Comparison of ENCODE assay signal across 8 cellular contexts in genomic region chr11:8262552-8263108, GRCh38. TPM values are rescaled to one million over a fixed set of nuclear protein-coding genes. Genes with fewer than 3 reads are reported as not detected.
DNase-seq lines count a peak whose midpoint lies in the region; ATAC-seq, FAIRE-seq and TF ChIP-seq lines count a peak whose summit lies in the region.

No MANE protein-coding gene starts in this region.

- H3K79me2 ChIP-seq in endothelial cell of umbilical vein (ENCODE audit: control insufficient read depth, insufficient read depth, low read length): no peaks in the 10 kb centered on the region

- ATAC-seq in HG02798 (IDR thresholded peaks at IDR 0.05; ENCODE audit: poor library complexity, unreplicated experiment) (peak; percentile 35), T-cell (replicated peaks in 1 of 4) (peak; percentile 47 to 63 (median 57))

- dilution Hi-C loops in endothelial cell of umbilical vein (cut with MboI; ENCODE audit: extremely low pct_ligation_motif_present, low sequenced_read_pairs): no loop called here

- no peaks in the 10 kb centered on the region for H3K9me1 ChIP-seq in endothelial cell of umbilical vein (replicated peaks; ENCODE audit: control insufficient read depth, extremely low read depth, insufficient read depth, low read length)

- H3K36me3 ChIP-seq in endothelial cell of umbilical vein (ENCODE audit: control insufficient read depth in 2 of 2, extremely low read depth in 1 of 2, insufficient read depth in 2 of 2, low read length in 2 of 2) (no peaks in the 10 kb centered on the region), transverse colon (no peaks in the 10 kb centered on the region)

- H2AFZ ChIP-seq in endothelial cell of umbilical vein (ENCODE audit: low read depth, low read length): peak overlapping the region; percentile 54

- no peak for TF ChIP-seq EP300 in transverse colon (IDR thresholded peaks at IDR 0.05; ENCODE audit: low read depth)

- CTCF ChIA-PET in Calu3 (lab: Charles Lee): interaction anchor here (1.0 to 1.9 kb wide), 4 partner anchors 15 to 304 kb away, joined by 3 to 9 read pairs (median 5); no protein-coding TSS in a partner anchor
- CTCF ChIA-PET in T-cell (lab: Charles Lee): interaction anchor here in 1 of 2 donors (1.6 kb wide), 1 partner anchor 16 kb away, joined by 4 read pairs; no protein-coding TSS in a partner anchor
- CTCF ChIA-PET in endothelial cell of umbilical vein (lab: Charles Lee): interaction anchor here (0.6 to 3.9 kb wide), 19 partner anchors 8 to 304 kb away, joined by 3 to 49 read pairs (median 7); no protein-coding TSS in a partner anchor

- in situ Hi-C loops in transverse colon (cut with MboI; ENCODE audit: low pct_ligation_motif_present in 1 of 4, low pct_unique_long_range_greater_than_20kb in 1 of 4, low sequenced_read_pairs in 3 of 4): no loop called here

- no peak overlapping the region for H3K9ac ChIP-seq in endothelial cell of umbilical vein (replicated peaks; ENCODE audit: extremely low read depth, insufficient read depth, low read length)

- H3K9me3 ChIP-seq in endothelial cell of umbilical vein (replicated peaks; ENCODE audit: control insufficient read depth, insufficient read depth, low read length) (no peaks in the 10 kb centered on the region), transverse colon (no peaks in the 10 kb centered on the region)

- H3K27ac ChIP-seq in endothelial cell of umbilical vein (ENCODE audit: insufficient read depth, low read depth, low read length): no peak overlapping the region
- H3K27ac ChIP-seq in transverse colon: no peak overlapping the region

- H3K4me1 ChIP-seq in endothelial cell of umbilical vein (ENCODE audit: control insufficient read depth, extremely low read depth, insufficient read depth, low read length): peaks cover 4% of the 10 kb centered on the region
- peaks cover 6 to 19% (median 17%) of the 10 kb centered on the region in 4 donors for H3K4me1 ChIP-seq in transverse colon

- H3K4me3 ChIP-seq in endothelial cell of umbilical vein (replicated peaks in 1 of 3; ENCODE audit: insufficient read depth in 1 of 3, low read depth in 1 of 3, low read length in 3 of 3) (peak overlapping the region in 1 of 3 experiments; percentile 11), transverse colon (peak overlapping the region; percentile 22 to 46 (median 34))

- WGBS in transverse colon (ENCODE audit: low coverage in 1 of 2), 2 donors: 9% methylated on average over 30 of the region's 66 CpGs; no CpG with 5 or more reads in 1 of the 2 donors

- TF ChIP-seq CTCF in Calu3 (IDR thresholded peaks at IDR 0.05; ENCODE audit: unreplicated experiment): no peak
- no peak for TF ChIP-seq CTCF in endothelial cell of umbilical vein (IDR thresholded peaks at IDR 0.05; ENCODE audit: extremely low read depth in 1 of 2, insufficient read depth in 1 of 2, low read depth in 1 of 2, low read length in 2 of 2)
- TF ChIP-seq CTCF in transverse colon (IDR thresholded peaks at IDR 0.05): no peak

- no peaks in the 10 kb centered on the region for H3K9me3 Mint-ChIP-seq in Calu3 (ENCODE audit: low read depth, unreplicated experiment)
- H3K9me3 Mint-ChIP-seq in T-cell: no peaks in the 10 kb centered on the region
- peaks cover 0 to 2% (median 0%) of the 10 kb centered on the region in 6 donors for H3K9me3 Mint-ChIP-seq in immature natural killer cell

- H3K27me3 ChIP-seq in endothelial cell of umbilical vein (ENCODE audit: control insufficient read depth in 2 of 2, insufficient read depth in 2 of 2, low read length in 2 of 2) (peaks cover 41 to 49% of the 10 kb centered on the region in 2 experiments), transverse colon (peaks cover 69% of the 10 kb centered on the region)

- H4K20me1 ChIP-seq in endothelial cell of umbilical vein (replicated peaks; ENCODE audit: control insufficient read depth, extremely low read depth, insufficient read depth, low read length): no peaks in the 10 kb centered on the region

- H3K36me3 Mint-ChIP-seq in Calu3 (ENCODE audit: insufficient read depth, unreplicated experiment) (no peaks in the 10 kb centered on the region), T-cell (no peaks in the 10 kb centered on the region), immature natural killer cell (no peaks in the 10 kb centered on the region)

- H3K4me1 Mint-ChIP-seq in Calu3 (ENCODE audit: low read depth, unreplicated experiment) (peaks cover 11% of the 10 kb centered on the region), T-cell (peaks cover 12 to 13% (median 12%) of the 10 kb centered on the region in 3 donors), immature natural killer cell (peaks cover 10 to 17% of the 10 kb centered on the region in 2 donors)

- FAIRE-seq in endothelial cell of umbilical vein (lab: Jason Lieb, UNC): no peak

- no peak overlapping the region for H3K27ac Mint-ChIP-seq in Calu3 (ENCODE audit: unreplicated experiment)
- H3K27ac Mint-ChIP-seq in T-cell: no peak overlapping the region
- no peak overlapping the region for H3K27ac Mint-ChIP-seq in immature natural killer cell

- POLR2A ChIA-PET in T-cell (lab: Charles Lee) (no interaction called here), endothelial cell of umbilical vein (lab: Charles Lee) (no interaction called here)

- H3K4me3 Mint-ChIP-seq in Calu3 (ENCODE audit: low read depth, unreplicated experiment) (peak overlapping the region; percentile 70), T-cell (peak overlapping the region; percentile 37 to 79 (median 52)), immature natural killer cell (peak overlapping the region in 1 of 5 donors; percentile 27)

- peaks cover 98% of the 10 kb centered on the region for H3K27me3 Mint-ChIP-seq in Calu3 (ENCODE audit: unreplicated experiment)
- peaks cover 53 to 78% of the 10 kb centered on the region in 2 donors for H3K27me3 Mint-ChIP-seq in T-cell
- peaks cover 7 to 32% (median 15%) of the 10 kb centered on the region in 3 donors for H3K27me3 Mint-ChIP-seq in immature natural killer cell (ENCODE audit: low read depth in 3 of 3)

- peak overlapping the region; percentile 46 for H3K4me2 ChIP-seq in endothelial cell of umbilical vein (ENCODE audit: insufficient read depth, low read length)

- DNase-seq in Calu3 (peak; percentile 24), T-cell (peak in 6 of 34 experiments; percentile 5 to 27 (median 14)), endothelial cell of umbilical vein (ENCODE audit: low read depth, low spot score) (peak; percentile 31), midbrain (lab: John Stamatoyannopoulos, UW) (peak; percentile 4), transverse colon (peak; percentile 17), immature natural killer cell (no peak), NK-92 (lab: John Stamatoyannopoulos, UW; ENCODE audit: unreplicated experiment) (no peak)

- TF ChIP-seq POLR2A in endothelial cell of umbilical vein (IDR thresholded peaks at IDR 0.05; ENCODE audit: low read depth, low read length) (no peak), transverse colon (IDR thresholded peaks at IDR 0.05) (no peak)

- BruUV-seq in Calu3 (replicated peaks; lab: Mats Ljungman, UMichigan) (no TSS peak), endothelial cell of umbilical vein (replicated peaks; lab: Mats Ljungman, UMichigan) (no TSS peak)

- intact Hi-C loops in Calu3 (cut with micrococcal nuclease; ENCODE audit: unreplicated experiment) (loop anchor here (5.0 kb wide), 1 partner anchor 35 kb away; no protein-coding TSS in a partner anchor), endothelial cell of umbilical vein (cut with micrococcal nuclease) (loop anchor here (1.0 to 5.0 kb wide), 5 partner anchors 15 to 256 kb away; no protein-coding TSS in a partner anchor), transverse colon (cut with DNase I; ENCODE audit: low total_unique reads) (no loop called here)

TF ChIP-seq in endothelial cell of umbilical vein, 7 proteins besides CTCF, POLR2A, EP300 and RAD21:
- TF ChIP-seq, protein P1, sequence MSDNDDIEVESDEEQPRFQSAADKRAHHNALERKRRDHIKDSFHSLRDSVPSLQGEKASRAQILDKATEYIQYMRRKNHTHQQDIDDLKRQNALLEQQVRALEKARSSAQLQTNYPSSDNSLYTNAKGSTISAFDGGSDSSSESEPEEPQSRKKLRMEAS (IDR thresholded peaks at IDR 0.05; ENCODE audit: insufficient read depth, insufficient read length): no peak
- TF ChIP-seq MYC (IDR thresholded peaks at IDR 0.05; ENCODE audit: low read depth, low read length) (no peak), EZH2 (IDR thresholded peaks at IDR 0.05; ENCODE audit: borderline replicate concordance, low read depth, low read length, severe bottlenecking) (peak; percentile 94)

RNA-seq across cellular contexts. Expression of gene LMO1, which starts 1.0 kb away (rescaled TPM):
- total RNA-seq in Calu3 (2022) (not detected in 2 replicates), T-cell (not detected), endothelial cell of umbilical vein (not detected in 2 replicates), transverse colon (not detected)
- polyA plus RNA-seq in endothelial cell of umbilical vein (not detected in 2 replicates), immature natural killer cell (not detected)
- polyA plus RNA-seq in endothelial cell of umbilical vein (2011; cell fraction: cytosol; rRNA removed): not detected in 2 replicates
- polyA plus RNA-seq in endothelial cell of umbilical vein (2011; cell fraction: nucleus; rRNA removed): not detected in 2 replicates
- not detected in 2 replicates for polyA plus RNA-seq in endothelial cell of umbilical vein (2012)
- polyA minus RNA-seq in endothelial cell of umbilical vein: not detected in 2 replicates
- 1.3 TPM for polyA minus RNA-seq in endothelial cell of umbilical vein (2011; cell fraction: cytosol; rRNA and poly(A)+ RNA removed)
- polyA minus RNA-seq in endothelial cell of umbilical vein (2011; cell fraction: nucleus; rRNA and poly(A)+ RNA removed): not detected in 2 replicates

Comparison
In these comparisons a context has a peak if more than half of its experiments do, and no peak if none do; other contexts are left out.
1. DNase-seq: peak in Calu3 (single experiment), endothelial cell of umbilical vein (single experiment), midbrain (single experiment) and transverse colon (single experiment); none in immature natural killer cell (0 of 3) and NK-92 (single experiment).